11 cellular contexts compared by ENCODE assay signal in genomic region chr4:123127218-123127617, GRCh38.
A peak's percentile ranks its signal among the peaks of the same experiment; 100 is the strongest.
DNase-seq lines count a peak whose midpoint lies in the region; ATAC-seq and TF ChIP-seq lines count a peak whose summit lies in the region.
"Had no signal": no experiment of that assay in that cellular context is flagged by ENCODE, and none has a peak within 500 bp of the region (broad histone marks: within the 10 kb centered on the region; RNA-seq: fewer than 3 reads in every experiment).

No MANE protein-coding gene starts in this region.

- peak in 1 of 2 donors; percentile 39 for ATAC-seq in gastrocnemius medialis

- intact Hi-C loops in gastrocnemius medialis (cut with DNase I; ENCODE audit: low total_unique reads): loop anchor here (2.0 kb wide), 1 partner anchor 984 kb away; no protein-coding TSS in a partner anchor

- H3K36me3 ChIP-seq in gastrocnemius medialis (no peaks in the 10 kb centered on the region), brain microvascular endothelial cell (replicated peaks) (no peaks in the 10 kb centered on the region)

- H3K27me3 ChIP-seq in gastrocnemius medialis: no peaks in the 10 kb centered on the region
- no peaks in the 10 kb centered on the region for H3K27me3 ChIP-seq in brain microvascular endothelial cell (replicated peaks)

- TF ChIP-seq CTCF in fibroblast of villous mesenchyme (IDR thresholded peaks at IDR 0.05; ENCODE audit: insufficient read depth, low read depth, low read length) (peak; percentile 39), gastrocnemius medialis (IDR thresholded peaks at IDR 0.05 in 4 of 5, conservative IDR thresholded peaks at IDR 0.05 in 1 of 5) (peak in 3 of 5 experiments; percentile 7 to 35 (median 28)), brain microvascular endothelial cell (IDR thresholded peaks at IDR 0.05; ENCODE audit: low read depth, low read length, missing control alignments) (no peak)

- no peaks in the 10 kb centered on the region for H3K4me1 ChIP-seq in gastrocnemius medialis

- in situ Hi-C loops in gastrocnemius medialis (cut with MboI; ENCODE audit: low sequenced_read_pairs in 4 of 4): loop anchor here in 2 of 4 donors (25.0 kb wide), 2 partner anchors 785 to 985 kb away; no protein-coding TSS in a partner anchor
- in situ Hi-C loops in brain microvascular endothelial cell (cut with HindIII; ENCODE audit: low pct_ligation_motif_present, low sequenced_read_pairs): no loop called here

- H3K27ac ChIP-seq in gastrocnemius medialis (no peak overlapping the region), brain microvascular endothelial cell (no peak overlapping the region)

- no peak for TF ChIP-seq POLR2A in gastrocnemius medialis (IDR thresholded peaks at IDR 0.05)

- H3K4me3 ChIP-seq in fibroblast of villous mesenchyme (ENCODE audit: low read depth, low read length): no peak overlapping the region
- H3K4me3 ChIP-seq in gastrocnemius medialis: no peak overlapping the region
- H3K4me3 ChIP-seq in brain microvascular endothelial cell (ENCODE audit: low read depth, low read length): no peak overlapping the region

- no peaks in the 10 kb centered on the region for H3K9me3 ChIP-seq in gastrocnemius medialis

- DNase-seq in NCI-H1417 (lab: John Stamatoyannopoulos, UW): peak in 2 of 3 experiments; percentile 1 to 8
- DNase-seq in NCI-H1417 treated with DMSO at 0.1 percent for 48 hours (lab: John Stamatoyannopoulos, UW): no peak
- DNase-seq in SW480 (ENCODE audit: low spot score): peak; percentile 0
- DNase-seq in fibroblast of villous mesenchyme (ENCODE audit: low read depth): peak; percentile 44
- no peak for DNase-seq in gastrocnemius medialis
- no peak for DNase-seq in brain microvascular endothelial cell
- DNase-seq in activated gamma-delta T cell treated with Interleukin-2 at 50 U/mL for 16 hours: no peak
- DNase-seq in SIG-M5 treated with dmso at 0.1 percent for 504 hours (lab: John Stamatoyannopoulos, UW; ENCODE audit: unreplicated experiment): no peak
- DNase-seq: activated CD4-positive, alpha-beta T cell treated with anti-CD3 and anti-CD28 coated beads, Interleukin-2, amount 10 ng/mL, durations not matched to agents 7 days and 5 days; cerebellar nuclear complex; NCI-H2227 treated with DMSO at 0.1 percent for 48 hours had no signal

Comparison
In these comparisons a context has a peak if more than half of its experiments do, and no peak if none do; other contexts are left out.
1. DNase-seq: peak in NCI-H1417 (2 of 3), SW480 (single experiment) and fibroblast of villous mesenchyme (single experiment); none in NCI-H1417 treated with DMSO at 0.1 percent for 48 hours (single experiment), gastrocnemius medialis (0 of 2), brain microvascular endothelial cell (single experiment), activated gamma-delta T cell treated with Interleukin-2 at 50 U/mL for 16 hours (single experiment) and SIG-M5 treated with dmso at 0.1 percent for 504 hours (single experiment).